In the genomic region with DNA sequence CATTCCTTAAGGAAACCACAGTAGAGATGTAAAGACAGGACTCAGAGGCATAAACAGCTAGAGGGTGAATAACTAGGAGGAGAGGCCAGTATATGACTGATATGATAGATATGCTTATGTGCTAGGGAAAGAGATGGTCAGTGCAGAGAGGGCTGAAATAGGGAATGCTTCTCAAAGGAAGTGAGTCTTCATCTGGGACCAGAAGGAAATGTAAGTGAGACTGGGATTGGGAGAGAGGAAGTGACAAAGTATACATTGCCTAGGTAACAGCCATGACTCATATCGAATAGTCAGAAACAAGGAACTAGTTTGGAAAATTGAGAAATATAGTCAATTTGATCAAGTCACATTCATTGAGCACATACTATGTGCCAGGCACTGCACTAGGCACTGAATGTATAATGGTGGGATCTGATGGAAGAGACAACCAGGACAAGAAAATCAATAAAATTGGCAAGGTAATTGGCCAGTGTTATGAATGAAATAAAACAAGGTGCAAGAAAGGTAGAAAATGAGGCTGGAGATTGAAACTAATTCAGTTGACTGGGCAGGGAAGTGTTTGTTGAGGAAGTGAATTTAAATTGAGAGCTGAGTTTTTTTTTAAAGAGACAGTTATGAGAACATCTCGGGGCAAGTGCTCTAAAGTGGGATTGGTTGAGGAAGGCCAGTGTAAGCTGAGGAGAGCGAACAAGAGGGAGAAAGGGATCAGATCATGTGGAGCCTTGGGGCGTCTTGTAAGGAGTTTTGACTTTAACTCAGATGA, we compare ENCODE assay signal across 8 cellular contexts. TPM values are rescaled to one million over a fixed set of nuclear protein-coding genes. Genes with fewer than 3 reads are reported as not detected.
DNase-seq lines count a peak whose midpoint lies in the region; ATAC-seq and TF ChIP-seq lines count a peak whose summit lies in the region.

No MANE protein-coding gene starts in this region.

- TF ChIP-seq POLR2A in sigmoid colon (IDR thresholded peaks at IDR 0.05): no peak

- no peak for TF ChIP-seq EP300 in sigmoid colon (IDR thresholded peaks at IDR 0.05)

- H3K4me3 Mint-ChIP-seq in activated naive CD8-positive, alpha-beta T cell treated with anti-CD3 and anti-CD28 coated beads, Interleukin-2, amount 10 ng/mL, durations not matched to agents 7 days and 5 days: peak overlapping the region; percentile 78

- no peaks in the 10 kb centered on the region for H3K9me3 Mint-ChIP-seq in activated naive CD8-positive, alpha-beta T cell treated with anti-CD3 and anti-CD28 coated beads, Interleukin-2, amount 10 ng/mL, durations not matched to agents 7 days and 5 days

- WGBS in mesodermal cell (ENCODE audit: insufficient coverage in 2 of 2), 2 experiments: 94 to 98% methylated on average over 3 to 4 of the region's 4 CpGs
- WGBS in sigmoid colon, 2 donors: 73% methylated on average over 4 of the region's 4 CpGs

- ATAC-seq in activated naive CD8-positive, alpha-beta T cell treated with anti-CD3 and anti-CD28 coated beads, Interleukin-2, amount 10 ng/mL, durations not matched to agents 7 days and 5 days (ENCODE audit: low read depth): no peak
- no peak for ATAC-seq in left ventricle myocardium superior

- peaks cover 28% of the 10 kb centered on the region for H3K4me1 ChIP-seq in mesodermal cell (ENCODE audit: control insufficient read depth, insufficient read depth, low read length, poor library complexity, severe bottlenecking)
- peaks cover 0 to 19% (median 3%) of the 10 kb centered on the region in 4 donors for H3K4me1 ChIP-seq in sigmoid colon

- intact Hi-C loops in posterior cingulate gyrus (cut with DNase I) (no loop called here), sigmoid colon (cut with DNase I) (no loop called here), left ventricle myocardium superior (cut with micrococcal nuclease) (no loop called here)

- peaks cover 49% of the 10 kb centered on the region for H3K36me3 Mint-ChIP-seq in activated naive CD8-positive, alpha-beta T cell treated with anti-CD3 and anti-CD28 coated beads, Interleukin-2, amount 10 ng/mL, durations not matched to agents 7 days and 5 days

- DNase-seq in Caki2 (ENCODE audit: low read depth) (peak; percentile 31), Kasumi-1 (lab: John Stamatoyannopoulos, UW) (peak; percentile 34), posterior cingulate gyrus (no peak), sigmoid colon (no peak), left ventricle myocardium superior (no peak), NCI-H1417 (lab: John Stamatoyannopoulos, UW) (no peak)
- DNase-seq in activated naive CD8-positive, alpha-beta T cell treated with anti-CD3 and anti-CD28 coated beads, Interleukin-2, amount 10 ng/mL, durations not matched to agents 7 days and 5 days: no peak

- no peaks in the 10 kb centered on the region for H3K27me3 ChIP-seq in sigmoid colon

- TF ChIP-seq CTCF in sigmoid colon (IDR thresholded peaks at IDR 0.05): no peak

- peak overlapping the region; percentile 88 for H3K27ac ChIP-seq in mesodermal cell (ENCODE audit: low read depth, low read length, severe bottlenecking)
- no peak overlapping the region for H3K27ac ChIP-seq in sigmoid colon

- no peak overlapping the region for H3K4me3 ChIP-seq in mesodermal cell (ENCODE audit: extremely low read depth, insufficient read depth, low read length, poor library complexity, severe bottlenecking)
- no peak overlapping the region for H3K4me3 ChIP-seq in sigmoid colon

- no peaks in the 10 kb centered on the region for H3K9me3 ChIP-seq in mesodermal cell (ENCODE audit: control insufficient read depth, low read length)
- H3K9me3 ChIP-seq in sigmoid colon: no peaks in the 10 kb centered on the region

- in situ Hi-C loops in Caki2 (cut with HindIII; ENCODE audit: low pct_unique_long_range_greater_than_20kb, low sequenced_read_pairs): no loop called here

- POLR2A ChIA-PET in activated naive CD8-positive, alpha-beta T cell treated with anti-CD3 and anti-CD28 coated beads, Interleukin-2, amount 10 ng/mL, durations not matched to agents 7 days and 5 days (lab: Charles Lee): interaction anchor here (0.5 to 1.2 kb wide), 3 partner anchors 12 to 72 kb away, joined by 3 to 5 read pairs (median 3); a partner anchor contains a TSS

- H3K4me1 Mint-ChIP-seq in activated naive CD8-positive, alpha-beta T cell treated with anti-CD3 and anti-CD28 coated beads, Interleukin-2, amount 10 ng/mL, durations not matched to agents 7 days and 5 days: peaks cover 61% of the 10 kb centered on the region

- peak overlapping the region; percentile 74 for H3K27ac Mint-ChIP-seq in activated naive CD8-positive, alpha-beta T cell treated with anti-CD3 and anti-CD28 coated beads, Interleukin-2, amount 10 ng/mL, durations not matched to agents 7 days and 5 days

- H3K27me3 Mint-ChIP-seq in activated naive CD8-positive, alpha-beta T cell treated with anti-CD3 and anti-CD28 coated beads, Interleukin-2, amount 10 ng/mL, durations not matched to agents 7 days and 5 days: no peaks in the 10 kb centered on the region

- H3K36me3 ChIP-seq in mesodermal cell (ENCODE audit: control insufficient read depth, insufficient read depth, low read length) (no peaks in the 10 kb centered on the region), sigmoid colon (peaks cover 0 to 16% (median 0%) of the 10 kb centered on the region in 4 donors)

RNA-seq across cellular contexts. Expression of a gene that starts 4.3 kb away (rescaled TPM):
- total RNA-seq in Caki2 (2014; rRNA removed; shearing (Covaris generic); ENCODE audit: low replicate concordance): 22.5 and 49.2 TPM in 2 replicates
- total RNA-seq in activated naive CD8-positive, alpha-beta T cell treated with anti-CD3 and anti-CD28 coated beads, Interleukin-2, amount 10 ng/mL, durations not matched to agents 7 days and 5 days: 100 to 1,000 TPM; 107 to 110 TPM
- 0.74 TPM for polyA plus RNA-seq in mesodermal cell (2013, experiment 1 of 2)
- 0.66 TPM for polyA plus RNA-seq in mesodermal cell (2013, experiment 2 of 2)
- total RNA-seq in sigmoid colon (10 to 100 TPM in 1 of 4 donors, 1 to 10 TPM in 3; 7.7 to 10.7 (median 8.2) TPM), left ventricle myocardium superior (6.1 TPM)
- polyA plus RNA-seq in sigmoid colon: 10 to 100 TPM in 1 of 3 donors, under 1 TPM in 2; 0.60 to 44.9 (median 0.92) TPM

RNA-seq across cellular contexts. Expression of a gene that starts 55.3 kb away (rescaled TPM):
- total RNA-seq in Caki2 (2014; rRNA removed; shearing (Covaris generic); ENCODE audit: low replicate concordance): 12.9 and 41.0 TPM in 2 replicates
- total RNA-seq in activated naive CD8-positive, alpha-beta T cell treated with anti-CD3 and anti-CD28 coated beads, Interleukin-2, amount 10 ng/mL, durations not matched to agents 7 days and 5 days: 100 to 1,000 TPM; 100 to 106 TPM
- polyA plus RNA-seq in mesodermal cell (2013, experiment 1 of 2): 8.4 TPM
- 8.2 TPM for polyA plus RNA-seq in mesodermal cell (2013, experiment 2 of 2)
- total RNA-seq in sigmoid colon (10 to 100 TPM; 45.2 to 68.1 (median 59.0) TPM), left ventricle myocardium superior (53.0 TPM)
- polyA plus RNA-seq in sigmoid colon: 10 to 100 TPM in 1 of 3 donors, 1 to 10 TPM in 2; 1.4 to 12.7 (median 1.8) TPM

Comparison
In these comparisons a context has a peak if more than half of its experiments do, and no peak if none do; other contexts are left out.
1. DNase-seq: peak in Caki2 (single experiment) and Kasumi-1 (2 of 2); none in activated naive CD8-positive, alpha-beta T cell treated with anti-CD3 and anti-CD28 coated beads, Interleukin-2, amount 10 ng/mL, durations not matched to agents 7 days and 5 days (single experiment), posterior cingulate gyrus (0 of 10), sigmoid colon (single experiment), left ventricle myocardium superior (single experiment) and NCI-H1417 (0 of 3).